In genomic region chr4:118254368-118254767, GRCh38 we compare ENCODE assay signal across 26 cellular contexts.
"Had no signal": no experiment of that assay in that cellular context is flagged by ENCODE, and none has a peak within 500 bp of the region (broad histone marks: within the 10 kb centered on the region; RNA-seq: fewer than 3 reads in every experiment).

No MANE protein-coding gene starts in this region.

- DNase-seq: cortex of kidney; effector memory CD8-positive, alpha-beta T cell; erythroblast; esophagus squamous epithelium; hypothalamus; kidney; natural killer cell; pancreas; stimulated activated CD4-positive, alpha-beta T cell treated with anti-CD3 and anti-CD28 coated beads, Interleukin-12 subunit alpha, Interleukin-12 subunit beta, amount 100 ng/mL, for 4 hours; stimulated activated CD4-positive, alpha-beta T cell treated with anti-CD3 and anti-CD28 coated beads, Interleukin-1b, Interleukin-23, amount 100 ng/mL, for 48 hours; stimulated activated CD4-positive, alpha-beta T cell treated with anti-CD3 and anti-CD28 coated beads, Interleukin-4, amount 100 ng/mL, for 24 hours; stimulated activated naive CD4-positive, alpha-beta T cell treated with Interleukin-2 at 50 U/mL for 16 hours; stomach; thyroid gland; trophoblast cell had no signal

- H3K27ac ChIP-seq: esophagus squamous epithelium, neutrophil, pancreas, stomach, thyroid gland, vagina had no signal

- H3K9me3 Mint-ChIP-seq: effector memory CD8-positive, alpha-beta T cell; natural killer cell; stimulated activated effector memory CD8-positive, alpha-beta T cell treated with anti-CD3 and anti-CD28 coated beads, Interleukin-12 subunit alpha, Interleukin-12 subunit beta, amount 100 ng/mL, for 72 hours had no signal

- H3K27ac Mint-ChIP-seq: memory B cell; natural killer cell; stimulated activated effector memory CD8-positive, alpha-beta T cell treated with anti-CD3 and anti-CD28 coated beads, Interleukin-12 subunit alpha, Interleukin-12 subunit beta, amount 100 ng/mL, for 72 hours had no signal

- FAIRE-seq: endometrium, frontal cortex, kidney, pancreas had no signal

- H3K27me3 Mint-ChIP-seq: memory B cell had no signal

- H3K36me3 Mint-ChIP-seq: memory B cell; natural killer cell; stimulated activated effector memory CD8-positive, alpha-beta T cell treated with anti-CD3 and anti-CD28 coated beads, Interleukin-12 subunit alpha, Interleukin-12 subunit beta, amount 100 ng/mL, for 72 hours had no signal

- H3K4me2 ChIP-seq: smooth muscle cell had no signal

- H3K4me3 Mint-ChIP-seq: effector memory CD8-positive, alpha-beta T cell; memory B cell; natural killer cell; neural crest cell; stimulated activated effector memory CD8-positive, alpha-beta T cell treated with anti-CD3 and anti-CD28 coated beads, Interleukin-12 subunit alpha, Interleukin-12 subunit beta, amount 100 ng/mL, for 72 hours had no signal

- H3K9me3 ChIP-seq: esophagus squamous epithelium, neutrophil, pancreas, stomach, thyroid gland, vagina had no signal

- H3K4me1 ChIP-seq: esophagus squamous epithelium, pancreas, stomach, thyroid gland, vagina had no signal

- H3K4me3 ChIP-seq: esophagus squamous epithelium, lung, pancreas, smooth muscle cell, stomach, thyroid gland, vagina had no signal

- ATAC-seq: effector memory CD8-positive, alpha-beta T cell; left lobe of liver; natural killer cell; pancreas; sciatic nerve; stimulated activated effector memory CD8-positive, alpha-beta T cell treated with anti-CD3 and anti-CD28 coated beads, Interleukin-12 subunit alpha, Interleukin-12 subunit beta, amount 100 ng/mL, for 72 hours had no signal

- H3K4me1 Mint-ChIP-seq: memory B cell; natural killer cell; neural crest cell; stimulated activated effector memory CD8-positive, alpha-beta T cell treated with anti-CD3 and anti-CD28 coated beads, Interleukin-12 subunit alpha, Interleukin-12 subunit beta, amount 100 ng/mL, for 72 hours had no signal

- H3K27me3 ChIP-seq: esophagus squamous epithelium, neutrophil, pancreas, stomach, thyroid gland, vagina had no signal

- H3K36me3 ChIP-seq: esophagus squamous epithelium, neutrophil, pancreas, stomach, thyroid gland, vagina had no signal
